In the genomic region with DNA sequence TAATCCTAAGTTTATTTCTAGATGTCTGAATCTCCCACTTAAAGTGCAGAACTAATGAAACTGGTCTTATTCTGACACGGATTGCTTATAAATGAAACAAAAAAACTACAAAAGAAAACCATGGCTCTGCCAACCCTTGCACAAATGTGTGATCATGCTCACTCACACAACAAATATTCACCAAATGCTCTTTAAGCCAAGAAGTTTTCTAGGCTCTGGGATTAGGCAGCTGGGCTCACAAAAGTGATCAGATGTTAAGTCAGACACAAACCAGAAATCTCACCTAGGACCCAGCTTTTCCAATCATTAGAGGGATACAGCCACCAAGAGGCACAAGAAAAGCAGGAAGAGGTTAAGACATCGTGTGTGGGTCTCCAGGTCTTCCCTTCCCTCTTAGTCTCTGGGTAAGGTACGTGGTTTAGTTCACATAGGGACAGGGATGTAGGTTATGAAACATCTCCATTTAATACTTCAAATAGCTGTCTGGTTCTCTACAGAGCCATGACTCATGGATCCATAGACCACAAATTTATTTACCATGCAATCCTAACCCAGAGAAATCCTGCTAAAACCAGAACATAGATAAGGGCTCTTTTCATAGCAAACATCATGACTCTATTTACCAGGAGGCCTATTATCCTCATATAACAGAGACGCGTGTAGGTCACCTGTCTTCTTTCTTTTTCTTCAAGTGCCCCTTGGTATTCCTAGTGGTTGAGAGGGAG, we compare ENCODE assay signal across 18 cellular contexts.
DNase-seq lines count a peak whose midpoint lies in the region; ATAC-seq and TF ChIP-seq lines count a peak whose summit lies in the region.
"Had no signal": no experiment of that assay in that cellular context is flagged by ENCODE, and none has a peak within 500 bp of the region (broad histone marks: within the 10 kb centered on the region; RNA-seq: fewer than 3 reads in every experiment).

No MANE protein-coding gene starts in this region.

- H3K27me3 ChIP-seq in foreskin keratinocyte: no peaks in the 10 kb centered on the region
- no peaks in the 10 kb centered on the region for H3K27me3 ChIP-seq in colonic mucosa
- no peaks in the 10 kb centered on the region for H3K27me3 ChIP-seq in right atrium auricular region
- H3K27me3 ChIP-seq: BE2C, esophagus squamous epithelium, left lung, SJSA1 had no signal

- TF ChIP-seq CTCF in AG10803 (conservative IDR thresholded peaks at IDR 0.05; ENCODE audit: low read length): no peak; the same call in 1 of the 2 replicates
- no peak for TF ChIP-seq CTCF in astrocyte of the cerebellum (IDR thresholded peaks at IDR 0.05; ENCODE audit: low read depth, low read length, missing control alignments)
- no peak for TF ChIP-seq CTCF in foreskin keratinocyte (conservative IDR thresholded peaks at IDR 0.05)
- TF ChIP-seq CTCF in colonic mucosa (IDR thresholded peaks at IDR 0.05): no peak
- no peak for TF ChIP-seq CTCF in right atrium auricular region (IDR thresholded peaks at IDR 0.05)

- no peak overlapping the region for H3K27ac ChIP-seq in foreskin keratinocyte
- no peak overlapping the region for H3K27ac ChIP-seq in colonic mucosa
- H3K27ac ChIP-seq in right atrium auricular region: no peak overlapping the region
- H3K27ac ChIP-seq: esophagus squamous epithelium, left lung, SJSA1, skin epidermis, thoracic aorta had no signal

- ATAC-seq in foreskin keratinocyte: no peak
- ATAC-seq: activated CD4-positive, CD25-positive, alpha-beta regulatory T cell treated with anti-CD3 and anti-CD28 coated beads, Interleukin-2, amount 50 U/mL, for 24 hours; left lung had no signal

- DNase-seq in AG10803 (ENCODE audit: low read depth) (peak; percentile 78), M059J (ENCODE audit: low read depth) (peak; percentile 64), astrocyte of the cerebellum (ENCODE audit: low read depth) (peak; percentile 66), foreskin keratinocyte (peak; percentile 16 to 25), colonic mucosa (no peak), midbrain (lab: John Stamatoyannopoulos, UW) (no peak), right atrium auricular region (ENCODE audit: low spot score) (no peak)
- DNase-seq in NK-92 treated with Interleukin-12 subunit alpha and Interleukin-12 subunit beta, amount 100 ng/mL, for 24 hours (lab: John Stamatoyannopoulos, UW): no peak
- DNase-seq: anterior cingulate cortex; BE2C; esophagus squamous epithelium; left lung; NCI-H446; stimulated activated CD4-positive, alpha-beta T cell treated with anti-CD3 and anti-CD28 coated beads, Interleukin-4, amount 100 ng/mL, for 4 hours had no signal

- intact Hi-C loops in colonic mucosa (cut with DNase I): no loop called here

- in situ Hi-C loops in astrocyte of the cerebellum (cut with HindIII; ENCODE audit: low sequenced_read_pairs): no loop called here

- no peak overlapping the region for H3K9ac ChIP-seq in colonic mucosa (ENCODE audit: low read depth in 2 of 2, low read length in 2 of 2)

- no peaks in the 10 kb centered on the region for H3K36me3 ChIP-seq in colonic mucosa
- H3K36me3 ChIP-seq in right atrium auricular region: no peaks in the 10 kb centered on the region
- H3K36me3 ChIP-seq: BE2C, esophagus squamous epithelium, left lung, SJSA1, thoracic aorta had no signal

- H3K4me3 ChIP-seq in AG10803 (ENCODE audit: low read length) (no peak overlapping the region), astrocyte of the cerebellum (ENCODE audit: low read depth, low read length) (no peak overlapping the region), colonic mucosa (no peak overlapping the region), right atrium auricular region (no peak overlapping the region)
- H3K4me3 ChIP-seq: esophagus squamous epithelium, left lung, SJSA1, skin epidermis, thoracic aorta had no signal

- no peaks in the 10 kb centered on the region for H3K4me1 ChIP-seq in foreskin keratinocyte
- H3K4me1 ChIP-seq in colonic mucosa: no peaks in the 10 kb centered on the region
- peaks cover 0 to 10% of the 10 kb centered on the region in 2 donors for H3K4me1 ChIP-seq in right atrium auricular region
- H3K4me1 ChIP-seq: BE2C, esophagus squamous epithelium, left lung, SJSA1 had no signal

- H3K9me3 ChIP-seq in colonic mucosa: peaks cover 5% of the 10 kb centered on the region
- peaks cover 0 to 13% of the 10 kb centered on the region in 2 donors for H3K9me3 ChIP-seq in right atrium auricular region
- H3K9me3 ChIP-seq: BE2C, thoracic aorta had no signal

Comparison
In these comparisons a context has a peak if more than half of its experiments do, and no peak if none do; other contexts are left out.
1. DNase-seq: peak in AG10803 (single experiment), M059J (single experiment), astrocyte of the cerebellum (single experiment) and foreskin keratinocyte (2 of 2); none in NK-92 treated with Interleukin-12 subunit alpha and Interleukin-12 subunit beta, amount 100 ng/mL, for 24 hours (single experiment), colonic mucosa (single experiment), midbrain (single experiment) and right atrium auricular region (single experiment).